Comparison of ENCODE assay signal across 28 cellular contexts in genomic region chr3:13669457-13669856, GRCh38.
"Had no signal": no experiment of that assay in that cellular context is flagged by ENCODE, and none has a peak within 500 bp of the region (broad histone marks: within the 10 kb centered on the region; RNA-seq: fewer than 3 reads in every experiment).

No MANE protein-coding gene starts in this region.

- H3K4me1 ChIP-seq: adrenal gland, ascending aorta, breast epithelium had no signal

- H3K36me3 ChIP-seq: adrenal gland, ascending aorta, brain microvascular endothelial cell, breast epithelium, cardiac muscle cell had no signal

- H3K4me3 ChIP-seq: adrenal gland, ascending aorta, body of pancreas, breast epithelium, cardiac muscle cell had no signal

- H3K9me3 ChIP-seq: adrenal gland, ascending aorta, body of pancreas, breast epithelium had no signal

- H3K27ac ChIP-seq: adrenal gland, ascending aorta, body of pancreas, brain microvascular endothelial cell, breast epithelium, cardiac muscle cell had no signal

- DNase-seq: activated effector memory CD4-positive, alpha-beta T cell treated with anti-CD3 and anti-CD28 coated beads, Interleukin-2, amount 50 U/mL, for 16 hours; activated effector memory CD4-positive, alpha-beta T cell treated with Interleukin-2 at 50 U/mL for 16 hours; activated gamma-delta T cell; activated gamma-delta T cell treated with Interleukin-2 at 50 U/mL for 16 hours; activated naive CD4-positive, alpha-beta T cell; activated naive CD4-positive, alpha-beta T cell treated with anti-CD3 and anti-CD28 coated beads for 36 hours; activated naive CD4-positive, alpha-beta T cell treated with anti-CD3 and anti-CD28 coated beads, Interleukin-2, amount 10 ng/mL, durations not matched to agents 7 days and 5 days; activated naive CD4-positive, alpha-beta T cell treated with anti-CD3 and anti-CD28 coated beads, Interleukin-2, amount 50 U/mL, for 16 hours; activated naive CD4-positive, alpha-beta T cell treated with Interleukin-2 at 50 U/mL for 16 hours; activated naive CD8-positive, alpha-beta T cell treated with anti-CD3 and anti-CD28 coated beads for 36 hours; activated naive CD8-positive, alpha-beta T cell treated with anti-CD3 and anti-CD28 coated beads, Interleukin-2, amount 10 ng/mL, durations not matched to agents 7 days and 5 days; activated naive CD8-positive, alpha-beta T cell treated with anti-CD3 and anti-CD28 coated beads, Interleukin-2, amount 50 U/mL, for 24 hours; activated T-cell treated with anti-CD3 and anti-CD28 coated beads, Interleukin-2, amount 50 U/mL, for 24 hours; activated T-cell treated with anti-CD3 and anti-CD28 coated beads, Interleukin-2, amount 50 U/mL, for 4 hours; activated T-cell treated with anti-CD3 and anti-CD28 coated beads, Interleukin-2, amount 50 U/mL, for 48 hours; activated T-cell treated with anti-CD3 and anti-CD28 coated beads, Interleukin-2, amount 50 U/mL, for 72 hours; adrenal gland; amniotic stem cell; amygdala; anterior cingulate cortex; aorta; body of pancreas; brain microvascular endothelial cell; central memory CD4-positive, alpha-beta T cell; cerebellar nuclear complex had no signal
